13 cellular contexts compared by ENCODE assay signal in the genomic region with DNA sequence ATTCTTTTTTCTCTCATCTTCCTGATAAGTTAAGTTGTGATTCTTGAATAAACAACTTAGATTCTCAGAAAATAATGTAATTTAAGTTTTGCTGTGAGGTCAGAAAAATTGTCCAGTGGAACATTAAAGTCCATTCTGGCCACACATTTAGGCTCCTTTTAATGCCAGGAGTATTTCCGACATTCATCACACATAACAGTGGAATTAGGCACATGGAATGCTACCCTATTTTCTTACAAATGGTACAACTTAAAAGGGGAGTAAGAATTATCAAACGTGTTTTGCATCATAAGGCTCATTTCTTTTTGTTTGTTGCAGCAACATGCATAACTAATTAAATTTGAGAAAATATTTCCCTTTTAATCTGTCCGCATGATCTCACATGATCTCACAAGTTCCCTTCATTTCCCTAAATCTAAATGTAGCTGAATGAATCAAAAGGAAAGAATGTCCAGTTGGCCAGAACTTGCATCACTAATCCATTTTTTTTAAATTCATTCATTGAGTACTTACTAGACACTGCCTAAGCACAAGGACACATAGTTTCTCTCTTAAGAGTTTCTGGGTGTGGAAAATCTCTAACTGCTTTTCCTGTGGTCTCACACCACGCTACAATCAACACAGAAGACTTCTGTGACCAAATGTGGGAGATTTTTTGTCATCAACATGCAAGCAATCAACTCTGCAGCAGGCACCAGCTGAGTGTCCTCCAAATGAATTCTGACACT. TPM values are rescaled to one million over a fixed set of nuclear protein-coding genes. Genes with fewer than 3 reads are reported as not detected.
DNase-seq lines count a peak whose midpoint lies in the region; ATAC-seq and TF ChIP-seq lines count a peak whose summit lies in the region.
"Had no signal": no experiment of that assay in that cellular context is flagged by ENCODE, and none has a peak within 500 bp of the region (broad histone marks: within the 10 kb centered on the region; RNA-seq: fewer than 3 reads in every experiment).

No MANE protein-coding gene starts in this region.

- peaks cover 2% of the 10 kb centered on the region for H3K27me3 Mint-ChIP-seq in glutamatergic neuron (ENCODE audit: unreplicated experiment)
- peaks cover 0 to 2% (median 0%) of the 10 kb centered on the region in 3 donors for H3K27me3 Mint-ChIP-seq in immature natural killer cell (ENCODE audit: low read depth in 3 of 3)

- TF ChIP-seq CTCF in left ventricle myocardium inferior (IDR thresholded peaks at IDR 0.05; ENCODE audit: borderline replicate concordance) (no peak), epithelial cell of proximal tubule (conservative IDR thresholded peaks at IDR 0.05; ENCODE audit: low read depth, low read length) (no peak), glutamatergic neuron (IDR thresholded peaks at IDR 0.05; ENCODE audit: partially characterized antibody, unreplicated experiment) (no peak)

- H3K27ac Mint-ChIP-seq in glutamatergic neuron (ENCODE audit: unreplicated experiment) (no peak overlapping the region), immature natural killer cell (peak overlapping the region in 1 of 6 donors; percentile 28)

- H3K4me3 ChIP-seq in left ventricle myocardium inferior (no peak overlapping the region), epithelial cell of proximal tubule (ENCODE audit: low read depth, low read length) (no peak overlapping the region)
- H3K4me3 ChIP-seq: A549, PC-9 had no signal

- H3K9me3 Mint-ChIP-seq in glutamatergic neuron (ENCODE audit: unreplicated experiment) (no peaks in the 10 kb centered on the region), immature natural killer cell (no peaks in the 10 kb centered on the region)

- peak overlapping the region; percentile 65 for H3K27ac ChIP-seq in left ventricle myocardium inferior (replicated peaks)
- H3K27ac ChIP-seq: A549, PC-9 had no signal

- peaks cover 65% of the 10 kb centered on the region for H3K4me1 ChIP-seq in left ventricle myocardium inferior
- H3K4me1 ChIP-seq: A549 had no signal

- DNase-seq in left ventricle myocardium inferior (no peak), Right ventricle myocardium superior (no peak), epithelial cell of proximal tubule (ENCODE audit: low read depth) (peak; percentile 29), non-pigmented ciliary epithelial cell (ENCODE audit: low read depth) (peak; percentile 70), glutamatergic neuron (no peak), Kasumi-1 (lab: John Stamatoyannopoulos, UW) (no peak), immature natural killer cell (no peak)
- DNase-seq: central memory CD4-positive, alpha-beta T cell; NCI-H1694 treated with DMSO at 0.1 percent for 48 hours; nucleus accumbens; PC-9 had no signal

- ATAC-seq in Right ventricle myocardium superior (ENCODE audit: poor library complexity) (no peak), GM18861 (IDR thresholded peaks at IDR 0.05; ENCODE audit: unreplicated experiment) (no peak)
- ATAC-seq: A549 had no signal

- no peaks in the 10 kb centered on the region for H3K9me3 ChIP-seq in left ventricle myocardium inferior (replicated peaks)
- H3K9me3 ChIP-seq: A549 had no signal

- peaks cover 52% of the 10 kb centered on the region for H3K36me3 ChIP-seq in left ventricle myocardium inferior

- no peaks in the 10 kb centered on the region for H3K4me1 Mint-ChIP-seq in glutamatergic neuron (ENCODE audit: low read depth, unreplicated experiment)
- H3K4me1 Mint-ChIP-seq in immature natural killer cell, result peaks cover 0 to 4% of the 10 kb centered on the region in 2 donors

- no peaks in the 10 kb centered on the region for H3K36me3 Mint-ChIP-seq in glutamatergic neuron (ENCODE audit: unreplicated experiment)
- H3K36me3 Mint-ChIP-seq in immature natural killer cell, result no peaks in the 10 kb centered on the region

- H3K27me3 ChIP-seq in left ventricle myocardium inferior (ENCODE audit: low read depth), result no peaks in the 10 kb centered on the region

- intact Hi-C loops in left ventricle myocardium inferior (cut with micrococcal nuclease) (no loop called here), Right ventricle myocardium superior (cut with DNase I) (no loop called here)

- H3K4me3 Mint-ChIP-seq in glutamatergic neuron (ENCODE audit: unreplicated experiment), result no peak overlapping the region
- H3K4me3 Mint-ChIP-seq in immature natural killer cell, result no peak overlapping the region

RNA-seq across cellular contexts. Expression of a gene that starts 22.0 kb away (rescaled TPM):
- total RNA-seq in left ventricle myocardium inferior, result 292 TPM
- 361 TPM for total RNA-seq in Right ventricle myocardium superior
- not detected in 2 replicates for total RNA-seq in epithelial cell of proximal tubule
- not detected for total RNA-seq in glutamatergic neuron (ENCODE audit: unreplicated experiment)
- polyA plus RNA-seq in immature natural killer cell, result not detected
- total RNA-seq: PC-9 had no signal
- polyA plus RNA-seq: A549 had no signal

Comparison
In these comparisons a context has a peak if more than half of its experiments do, and no peak if none do; other contexts are left out.
1. DNase-seq: peak in epithelial cell of proximal tubule (single experiment) and non-pigmented ciliary epithelial cell (single experiment); none in left ventricle myocardium inferior (single experiment), Right ventricle myocardium superior (single experiment), glutamatergic neuron (single experiment), Kasumi-1 (0 of 2) and immature natural killer cell (0 of 3).
2. RNA of a gene that starts 22.0 kb away (total RNA-seq): 361 TPM in Right ventricle myocardium superior (single experiment) and 292 TPM in left ventricle myocardium inferior (single experiment); not detected in glutamatergic neuron (single experiment) and not detected in epithelial cell of proximal tubule; every median in the first group is over 100 times any median in the second.